ENCODE assay signal across 9 cellular contexts in genomic region chr2:102258386-102259074, GRCh38. TPM values are rescaled to one million over a fixed set of nuclear protein-coding genes. Genes with fewer than 3 reads are reported as not detected.
DNase-seq lines count a peak whose midpoint lies in the region; ATAC-seq and TF ChIP-seq lines count a peak whose summit lies in the region.
"Had no signal": no experiment of that assay in that cellular context is flagged by ENCODE, and none has a peak within 500 bp of the region (broad histone marks: within the 10 kb centered on the region; RNA-seq: fewer than 3 reads in every experiment).

No MANE protein-coding gene starts in this region.

- H3K9me3 ChIP-seq in upper lobe of right lung (no peaks in the 10 kb centered on the region), body of pancreas (no peaks in the 10 kb centered on the region)

- DNase-seq in Right ventricle myocardium inferior (ENCODE audit: missing footprints) (peak; percentile 57), cardiac septum (ENCODE audit: low spot score) (no peak), T1000 (lab: John Stamatoyannopoulos, UW) (peak; percentile 18), fibroblast of mammary gland (ENCODE audit: low read depth) (peak; percentile 97), upper lobe of right lung (no peak), NCI-H345 treated with DMSO at 0.1 percent for 48 hours (lab: John Stamatoyannopoulos, UW; ENCODE audit: unreplicated experiment) (no peak), body of pancreas (no peak)

- ATAC-seq in Right ventricle myocardium inferior = no peak
- peak; percentile 78 for ATAC-seq in upper lobe of right lung
- no peak for ATAC-seq in GM21360 (IDR thresholded peaks at IDR 0.05; ENCODE audit: unreplicated experiment)
- no peak for ATAC-seq in body of pancreas

- H3K4me3 ChIP-seq in fibroblast of mammary gland (ENCODE audit: control insufficient read depth, low read depth, low read length) (no peak overlapping the region), upper lobe of right lung (no peak overlapping the region), body of pancreas (no peak overlapping the region)

- no peak for TF ChIP-seq POLR2A in body of pancreas (IDR thresholded peaks at IDR 0.05)

- TF ChIP-seq CTCF in fibroblast of mammary gland (conservative IDR thresholded peaks at IDR 0.05; ENCODE audit: control insufficient read depth, insufficient read depth, low read depth, low read length) (no peak), upper lobe of right lung (IDR thresholded peaks at IDR 0.05) (no peak), body of pancreas (IDR thresholded peaks at IDR 0.05) (no peak)

- no peaks in the 10 kb centered on the region for H3K4me1 ChIP-seq in upper lobe of right lung
- no peaks in the 10 kb centered on the region for H3K4me1 ChIP-seq in body of pancreas

- intact Hi-C loops in Right ventricle myocardium inferior (cut with DNase I) = no loop called here
- intact Hi-C loops in cardiac septum (cut with DNase I) = no loop called here
- intact Hi-C loops in upper lobe of right lung (cut with DNase I) = no loop called here
- intact Hi-C loops in body of pancreas (cut with DNase I) = no loop called here

- H3K36me3 ChIP-seq in upper lobe of right lung = no peaks in the 10 kb centered on the region
- H3K36me3 ChIP-seq in body of pancreas (replicated peaks in 1 of 2; ENCODE audit: insufficient read depth in 1 of 2, low read depth in 2 of 2) = no peaks in the 10 kb centered on the region

- H3K27me3 ChIP-seq in upper lobe of right lung (no peaks in the 10 kb centered on the region), body of pancreas (no peaks in the 10 kb centered on the region)

- no peak overlapping the region for H3K27ac ChIP-seq in upper lobe of right lung
- H3K27ac ChIP-seq in body of pancreas = no peak overlapping the region

- WGBS in body of pancreas, 2 donors = 52 to 59% methylated on average over 3 of the region's 3 CpGs

RNA-seq across cellular contexts. Expression of gene IL1RL1, which starts 52.8 kb away (rescaled TPM):
- 1.7 TPM for total RNA-seq in Right ventricle myocardium inferior
- 1.1 TPM for total RNA-seq in cardiac septum
- 46.5 TPM for total RNA-seq in upper lobe of right lung
- 10 to 100 TPM; 12.5 to 15.3 TPM for total RNA-seq in body of pancreas
- total RNA-seq: SK-MEL-5 had no signal

Comparison
In these comparisons a context has a peak if more than half of its experiments do, and no peak if none do; other contexts are left out.
1. DNase-seq: peak in Right ventricle myocardium inferior (single experiment), T1000 (single experiment) and fibroblast of mammary gland (single experiment); none in cardiac septum (single experiment), upper lobe of right lung (single experiment), NCI-H345 treated with DMSO at 0.1 percent for 48 hours (single experiment) and body of pancreas (0 of 4).